Comparison of ENCODE assay signal across 2 cellular contexts in the genomic region with DNA sequence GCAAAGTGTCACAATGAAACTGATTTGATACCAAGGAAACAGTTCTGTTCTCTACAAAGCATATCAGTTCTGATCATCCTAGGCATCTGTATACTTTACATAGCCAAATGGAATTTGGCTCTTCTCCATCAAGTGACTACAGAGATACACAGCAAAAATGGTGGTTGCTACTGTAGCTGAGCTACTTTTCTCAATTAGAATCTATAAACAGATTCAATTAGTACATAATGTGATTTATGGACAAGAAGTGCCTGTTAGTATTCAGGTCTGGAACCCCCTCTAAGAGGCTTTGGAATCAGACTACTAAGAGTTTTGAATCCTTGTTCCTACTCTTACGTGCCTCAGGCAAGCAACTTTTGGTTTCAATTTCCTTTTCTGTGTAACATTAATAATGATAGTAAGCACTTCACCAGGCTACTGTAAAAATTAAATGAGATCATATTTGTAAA.
TF ChIP-seq lines count a peak whose summit lies in the region.

No MANE protein-coding gene starts in this region.

TF ChIP-seq in liver, 16 proteins besides CTCF, POLR2A, EP300 and RAD21 (continued from another document):
- TF ChIP-seq, protein P1, sequence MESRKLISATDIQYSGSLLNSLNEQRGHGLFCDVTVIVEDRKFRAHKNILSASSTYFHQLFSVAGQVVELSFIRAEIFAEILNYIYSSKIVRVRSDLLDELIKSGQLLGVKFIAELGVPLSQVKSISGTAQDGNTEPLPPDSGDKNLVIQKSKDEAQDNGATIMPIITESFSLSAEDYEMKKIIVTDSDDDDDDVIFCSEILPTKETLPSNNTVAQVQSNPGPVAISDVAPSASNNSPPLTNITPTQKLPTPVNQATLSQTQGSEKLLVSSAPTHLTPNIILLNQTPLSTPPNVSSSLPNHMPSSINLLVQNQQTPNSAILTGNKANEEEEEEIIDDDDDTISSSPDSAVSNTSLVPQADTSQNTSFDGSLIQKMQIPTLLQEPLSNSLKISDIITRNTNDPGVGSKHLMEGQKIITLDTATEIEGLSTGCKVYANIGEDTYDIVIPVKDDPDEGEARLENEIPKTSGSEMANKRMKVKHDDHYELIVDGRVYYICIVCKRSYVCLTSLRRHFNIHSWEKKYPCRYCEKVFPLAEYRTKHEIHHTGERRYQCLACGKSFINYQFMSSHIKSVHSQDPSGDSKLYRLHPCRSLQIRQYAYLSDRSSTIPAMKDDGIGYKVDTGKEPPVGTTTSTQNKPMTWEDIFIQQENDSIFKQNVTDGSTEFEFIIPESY (IDR thresholded peaks at IDR 0.05), result no peak

TF ChIP-seq in HepG2, 621 proteins besides CTCF, POLR2A, EP300 and RAD21 (continued from another document):
- TF ChIP-seq, protein P2, sequence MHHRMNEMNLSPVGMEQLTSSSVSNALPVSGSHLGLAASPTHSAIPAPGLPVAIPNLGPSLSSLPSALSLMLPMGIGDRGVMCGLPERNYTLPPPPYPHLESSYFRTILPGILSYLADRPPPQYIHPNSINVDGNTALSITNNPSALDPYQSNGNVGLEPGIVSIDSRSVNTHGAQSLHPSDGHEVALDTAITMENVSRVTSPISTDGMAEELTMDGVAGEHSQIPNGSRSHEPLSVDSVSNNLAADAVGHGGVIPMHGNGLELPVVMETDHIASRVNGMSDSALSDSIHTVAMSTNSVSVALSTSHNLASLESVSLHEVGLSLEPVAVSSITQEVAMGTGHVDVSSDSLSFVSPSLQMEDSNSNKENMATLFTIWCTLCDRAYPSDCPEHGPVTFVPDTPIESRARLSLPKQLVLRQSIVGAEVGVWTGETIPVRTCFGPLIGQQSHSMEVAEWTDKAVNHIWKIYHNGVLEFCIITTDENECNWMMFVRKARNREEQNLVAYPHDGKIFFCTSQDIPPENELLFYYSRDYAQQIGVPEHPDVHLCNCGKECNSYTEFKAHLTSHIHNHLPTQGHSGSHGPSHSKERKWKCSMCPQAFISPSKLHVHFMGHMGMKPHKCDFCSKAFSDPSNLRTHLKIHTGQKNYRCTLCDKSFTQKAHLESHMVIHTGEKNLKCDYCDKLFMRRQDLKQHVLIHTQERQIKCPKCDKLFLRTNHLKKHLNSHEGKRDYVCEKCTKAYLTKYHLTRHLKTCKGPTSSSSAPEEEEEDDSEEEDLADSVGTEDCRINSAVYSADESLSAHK (CRISPR knock-in tag; IDR thresholded peaks at IDR 0.05; ENCODE audit: borderline replicate concordance), result no peak
- TF ChIP-seq ZBTB1 (CRISPR knock-in tag; IDR thresholded peaks at IDR 0.05; ENCODE audit: borderline replicate concordance) (no peak), CBX1 (IDR thresholded peaks at IDR 0.05; ENCODE audit: low read depth) (no peak), SNAPC2 (CRISPR knock-in tag; IDR thresholded peaks at IDR 0.05) (no peak), ZNF205 (CRISPR knock-in tag; IDR thresholded peaks at IDR 0.05) (no peak)
TF ChIP-seq in HepG2: peak in this region for 0.
